In genomic region chr12:62799126-62799736, GRCh38 we compare ENCODE assay signal across 8 cellular contexts.
DNase-seq lines count a peak whose midpoint lies in the region; ATAC-seq and TF ChIP-seq lines count a peak whose summit lies in the region.

No MANE protein-coding gene starts in this region.

- TF ChIP-seq EP300 in ovary (IDR thresholded peaks at IDR 0.05), result no peak

- no peaks in the 10 kb centered on the region for H3K27me3 ChIP-seq in NT2/D1 (ENCODE audit: insufficient read depth, insufficient read length)
- no peaks in the 10 kb centered on the region for H3K27me3 ChIP-seq in ovary

- WGBS in ovary, 3 donors, result 22 to 33% (median 24%) methylated on average over 2 of the region's 2 CpGs

- H3K27ac ChIP-seq in ovary, result no peak overlapping the region

- H3K36me3 Mint-ChIP-seq in activated T-cell treated with anti-CD3 and anti-CD28 coated beads, Interleukin-2, amount 50 U/mL, for 72 hours (ENCODE audit: insufficient read depth in 2 of 2), result no peaks in the 10 kb centered on the region

- H3K27me3 Mint-ChIP-seq in activated T-cell treated with anti-CD3 and anti-CD28 coated beads, Interleukin-2, amount 50 U/mL, for 72 hours (ENCODE audit: low read depth), result peaks cover 6% of the 10 kb centered on the region

- intact Hi-C loops in ovary (cut with DNase I), result loop anchor here (5.0 to 10.0 kb wide), 5 partner anchors 194 to 364 kb away; no protein-coding TSS in a partner anchor

- H3K4me3 ChIP-seq in NT2/D1 (ENCODE audit: insufficient read length, low read depth), result no peak overlapping the region
- H3K4me3 ChIP-seq in ovary, result no peak overlapping the region

- no peak overlapping the region for H3K4me3 Mint-ChIP-seq in activated T-cell treated with anti-CD3 and anti-CD28 coated beads, Interleukin-2, amount 50 U/mL, for 72 hours

- H3K9me3 ChIP-seq in NT2/D1 (ENCODE audit: insufficient read depth, low read length) (0 out of 2 replicates have a peak, but pooled peaks cover 8% of the 10 kb centered on the region), ovary (no peaks in the 10 kb centered on the region)

- DNase-seq in GDM1 (lab: John Stamatoyannopoulos, UW) (peak; percentile 63), HT-29 (ENCODE audit: low spot score) (peak; percentile 86), NT2/D1 (ENCODE audit: low read depth, low spot score) (peak; percentile 90), foreskin melanocyte (peak; percentile 63), ovary (peak in 4 of 5 donors; percentile 36 to 64 (median 50)), KG1 (lab: John Stamatoyannopoulos, UW) (no peak)
- DNase-seq in activated T-cell treated with anti-CD3 and anti-CD28 coated beads, Interleukin-2, amount 50 U/mL, for 72 hours, result peak; percentile 59

- ATAC-seq in GM21528 (IDR thresholded peaks at IDR 0.05; ENCODE audit: low FRiP score, unreplicated experiment), result peak; percentile 82
- peak; percentile 71 to 77 for ATAC-seq in activated T-cell treated with anti-CD3 and anti-CD28 coated beads, Interleukin-2, amount 50 U/mL, for 72 hours (replicated peaks in 1 of 2)

- no peaks in the 10 kb centered on the region for H3K4me1 ChIP-seq in NT2/D1 (ENCODE audit: insufficient read depth, insufficient read length)
- no peaks in the 10 kb centered on the region for H3K4me1 ChIP-seq in ovary (ENCODE audit: insufficient read depth)

- H3K27ac Mint-ChIP-seq in activated T-cell treated with anti-CD3 and anti-CD28 coated beads, Interleukin-2, amount 50 U/mL, for 72 hours, result peak overlapping the region; percentile 74

- peak; percentile 74 to 77 (median 75) for TF ChIP-seq CTCF in ovary (IDR thresholded peaks at IDR 0.05)

- peaks cover 13% of the 10 kb centered on the region for H3K36me3 ChIP-seq in NT2/D1 (ENCODE audit: insufficient read depth, insufficient read length, low read length)
- no peaks in the 10 kb centered on the region for H3K36me3 ChIP-seq in ovary

- H3K4me1 Mint-ChIP-seq in activated T-cell treated with anti-CD3 and anti-CD28 coated beads, Interleukin-2, amount 50 U/mL, for 72 hours (ENCODE audit: low read depth), result no peaks in the 10 kb centered on the region

- TF ChIP-seq POLR2A in ovary (IDR thresholded peaks at IDR 0.05), result no peak

- no peaks in the 10 kb centered on the region for H3K9me3 Mint-ChIP-seq in activated T-cell treated with anti-CD3 and anti-CD28 coated beads, Interleukin-2, amount 50 U/mL, for 72 hours

- H3K9ac ChIP-seq in NT2/D1 (ENCODE audit: insufficient read length, low read depth), result no peak overlapping the region
